In genomic region chr18:623760-624620, GRCh38 we compare ENCODE assay signal across 8 cellular contexts. TPM values are rescaled to one million over a fixed set of nuclear protein-coding genes. Genes with fewer than 3 reads are reported as not detected.
DNase-seq lines count a peak whose midpoint lies in the region; ATAC-seq, FAIRE-seq and TF ChIP-seq lines count a peak whose summit lies in the region.

No MANE protein-coding gene starts in this region.

- no peak overlapping the region for H3K4me3 Mint-ChIP-seq in activated naive CD8-positive, alpha-beta T cell treated with anti-CD3 and anti-CD28 coated beads, Interleukin-2, amount 10 ng/mL, durations not matched to agents 7 days and 5 days

- peak; percentile 82 for ATAC-seq in activated naive CD8-positive, alpha-beta T cell treated with anti-CD3 and anti-CD28 coated beads, Interleukin-2, amount 10 ng/mL, durations not matched to agents 7 days and 5 days (ENCODE audit: low read depth)
- ATAC-seq in GM18870 (IDR thresholded peaks at IDR 0.05; ENCODE audit: unreplicated experiment) = no peak

- no peak for FAIRE-seq in GM19239 (lab: Jason Lieb, UNC)

- H3K4me1 ChIP-seq in left ventricle myocardium inferior = no peaks in the 10 kb centered on the region

- H3K27me3 ChIP-seq in left ventricle myocardium inferior (ENCODE audit: low read depth) = peaks cover 11% of the 10 kb centered on the region

- POLR2A ChIA-PET in activated naive CD8-positive, alpha-beta T cell treated with anti-CD3 and anti-CD28 coated beads, Interleukin-2, amount 10 ng/mL, durations not matched to agents 7 days and 5 days (lab: Charles Lee) = interaction anchor here (1.0 to 1.8 kb wide), 4 partner anchors 18 to 207 kb away, joined by 3 to 11 read pairs (median 3); partner anchors contain the start of gene TYMS

- peak; percentile 49 for DNase-seq in AG08396 (ENCODE audit: low spot score)
- DNase-seq in GM19239 (ENCODE audit: insufficient read length, low spot score) = peak; percentile 28
- DNase-seq in M059J (ENCODE audit: low read depth) = peak; percentile 62
- DNase-seq in T follicular helper cell (ENCODE audit: low read depth) = peak; percentile 44
- peak; percentile 57 for DNase-seq in activated naive CD8-positive, alpha-beta T cell treated with anti-CD3 and anti-CD28 coated beads, Interleukin-2, amount 10 ng/mL, durations not matched to agents 7 days and 5 days
- DNase-seq in left ventricle myocardium inferior = peak; percentile 30
- DNase-seq in retinal pigment epithelial cell (ENCODE audit: low read depth) = peak; percentile 21

- no peak overlapping the region for H3K27ac Mint-ChIP-seq in activated naive CD8-positive, alpha-beta T cell treated with anti-CD3 and anti-CD28 coated beads, Interleukin-2, amount 10 ng/mL, durations not matched to agents 7 days and 5 days

- peaks cover 26% of the 10 kb centered on the region for H3K27me3 Mint-ChIP-seq in activated naive CD8-positive, alpha-beta T cell treated with anti-CD3 and anti-CD28 coated beads, Interleukin-2, amount 10 ng/mL, durations not matched to agents 7 days and 5 days

- H3K36me3 Mint-ChIP-seq in activated naive CD8-positive, alpha-beta T cell treated with anti-CD3 and anti-CD28 coated beads, Interleukin-2, amount 10 ng/mL, durations not matched to agents 7 days and 5 days = no peaks in the 10 kb centered on the region

- peak; percentile 79 for TF ChIP-seq CTCF in left ventricle myocardium inferior (IDR thresholded peaks at IDR 0.05; ENCODE audit: borderline replicate concordance)
- TF ChIP-seq CTCF in retinal pigment epithelial cell (conservative IDR thresholded peaks at IDR 0.05; ENCODE audit: low read depth, low read length) = peak; percentile 80

- H3K4me1 Mint-ChIP-seq in activated naive CD8-positive, alpha-beta T cell treated with anti-CD3 and anti-CD28 coated beads, Interleukin-2, amount 10 ng/mL, durations not matched to agents 7 days and 5 days = peaks cover 2% of the 10 kb centered on the region

- intact Hi-C loops in left ventricle myocardium inferior (cut with micrococcal nuclease) = loop anchor here (2.0 to 10.0 kb wide), 2 partner anchors 111 to 209 kb away; no protein-coding TSS in a partner anchor

- H3K9me3 Mint-ChIP-seq in activated naive CD8-positive, alpha-beta T cell treated with anti-CD3 and anti-CD28 coated beads, Interleukin-2, amount 10 ng/mL, durations not matched to agents 7 days and 5 days = no peaks in the 10 kb centered on the region

- H3K27ac ChIP-seq in left ventricle myocardium inferior (replicated peaks) = no peak overlapping the region

- H3K36me3 ChIP-seq in left ventricle myocardium inferior = no peaks in the 10 kb centered on the region

- H3K4me3 ChIP-seq in left ventricle myocardium inferior (no peak overlapping the region), retinal pigment epithelial cell (ENCODE audit: low read length) (no peak overlapping the region)

- H3K9me3 ChIP-seq in left ventricle myocardium inferior (replicated peaks) = no peaks in the 10 kb centered on the region

RNA-seq across cellular contexts. Expression of gene CLUL1, which starts 27.2 kb away (rescaled TPM):
- 0.98 and 3.7 TPM in 2 replicates for total RNA-seq in M059J (2014; rRNA removed; shearing (Covaris generic))
- total RNA-seq in activated naive CD8-positive, alpha-beta T cell treated with anti-CD3 and anti-CD28 coated beads, Interleukin-2, amount 10 ng/mL, durations not matched to agents 7 days and 5 days = not detected
- total RNA-seq in left ventricle myocardium inferior = not detected

RNA-seq across cellular contexts. Expression of gene TYMS, which starts 33.5 kb away (rescaled TPM):
- total RNA-seq in M059J (2014; rRNA removed; shearing (Covaris generic)) = 49.0 and 66.4 TPM in 2 replicates
- 100 to 1,000 TPM; 306 to 322 TPM for total RNA-seq in activated naive CD8-positive, alpha-beta T cell treated with anti-CD3 and anti-CD28 coated beads, Interleukin-2, amount 10 ng/mL, durations not matched to agents 7 days and 5 days
- total RNA-seq in left ventricle myocardium inferior = 3.1 TPM

RNA-seq across cellular contexts. Expression of gene CETN1, which starts 43.8 kb away (rescaled TPM):
- total RNA-seq in M059J (2014; rRNA removed; shearing (Covaris generic)) = not detected in 2 replicates
- not detected for total RNA-seq in activated naive CD8-positive, alpha-beta T cell treated with anti-CD3 and anti-CD28 coated beads, Interleukin-2, amount 10 ng/mL, durations not matched to agents 7 days and 5 days
- total RNA-seq in left ventricle myocardium inferior = not detected

Comparison
In these comparisons a context has a peak if more than half of its experiments do, and no peak if none do; other contexts are left out.
1. RNA of gene TYMS, which starts 33.5 kb away (total RNA-seq): 306 to 322 TPM in activated naive CD8-positive, alpha-beta T cell treated with anti-CD3 and anti-CD28 coated beads, Interleukin-2, amount 10 ng/mL, durations not matched to agents 7 days and 5 days and 49.0 to 66.4 TPM in M059J; 3.1 TPM in left ventricle myocardium inferior (single experiment); every median in the first group is over 10 times any median in the second.
2. Peak in every context shown above with its lines, with median percentiles within 50 percentile points of each other: DNase-seq.